In genomic region chr15:67097424-67097823, GRCh38 we compare ENCODE assay signal across 12 cellular contexts. TPM values are rescaled to one million over a fixed set of nuclear protein-coding genes. Genes with fewer than 3 reads are reported as not detected.
DNase-seq lines count a peak whose midpoint lies in the region; ATAC-seq, FAIRE-seq and TF ChIP-seq lines count a peak whose summit lies in the region.
"Had no signal": no experiment of that assay in that cellular context is flagged by ENCODE, and none has a peak within 500 bp of the region (broad histone marks: within the 10 kb centered on the region; RNA-seq: fewer than 3 reads in every experiment).

No MANE protein-coding gene starts in this region.

- 98% methylated on average over 4 of the region's 4 CpGs for WGBS in GM12878 (ENCODE audit: insufficient coverage, insufficient replicate concordance, low lambda C conversion rate, missing lambda C conversion rate)

- H3K9me3 ChIP-seq in GM12878 (replicated peaks; ENCODE audit: control insufficient read depth, insufficient read depth, low read length) (no peaks in the 10 kb centered on the region), osteoblast (ENCODE audit: low read depth, low read length) (no peaks in the 10 kb centered on the region)

- peaks cover 70% of the 10 kb centered on the region for H3K4me1 Mint-ChIP-seq in CD14-positive monocyte

- POLR2A ChIA-PET in GM12878 (lab: Charles Lee): no interaction called here

- H3K27ac Mint-ChIP-seq in CD14-positive monocyte: peak overlapping the region in 6 of 7 donors; percentile 69 to 96 (median 89)

- CTCF ChIA-PET in GM12878 (lab: Yijun Ruan, JAX): no interaction called here

- H3K79me2 ChIP-seq in KMS-11 (ENCODE audit: insufficient read depth, low read depth): no peaks in the 10 kb centered on the region; the same call in 1 of the 2 replicates
- peaks cover 70% of the 10 kb centered on the region for H3K79me2 ChIP-seq in GM12878 (ENCODE audit: control insufficient read depth, insufficient read depth, low read length)
- peaks cover 97% of the 10 kb centered on the region for H3K79me2 ChIP-seq in osteoblast (ENCODE audit: insufficient read depth, low read length)

- no peak overlapping the region for H3K9ac ChIP-seq in KMS-11
- no peak overlapping the region for H3K9ac ChIP-seq in GM12878 (ENCODE audit: control insufficient read depth, insufficient read depth, low read length)

- H4K20me1 ChIP-seq in KMS-11 (ENCODE audit: insufficient read depth) (no peaks in the 10 kb centered on the region), GM12878 (ENCODE audit: control insufficient read depth, insufficient read depth) (no peaks in the 10 kb centered on the region), osteoblast (ENCODE audit: insufficient read depth, low read length) (peaks cover 33% of the 10 kb centered on the region)

- SMC1A ChIA-PET in GM12878 (lab: Charles Lee; ENCODE audit: uncharacterized antibody, unreplicated experiment): interaction anchor here (1.0 to 6.2 kb wide), 5 partner anchors 11 to 206 kb away, joined by 3 to 58 read pairs (median 4); no protein-coding TSS in a partner anchor

- no peak overlapping the region for H3K4me3 Mint-ChIP-seq in CD14-positive monocyte

- H3K4me1 ChIP-seq in KMS-11 (ENCODE audit: low read depth, poor library complexity, severe bottlenecking) (peaks cover 63% of the 10 kb centered on the region), GM12878 (ENCODE audit: control insufficient read depth, insufficient read depth, low read length) (peaks cover 68% of the 10 kb centered on the region), osteoblast (ENCODE audit: insufficient read depth, low read length) (peaks cover 68% of the 10 kb centered on the region)

- H2AFZ ChIP-seq in KMS-11 (ENCODE audit: low read depth) (no peak overlapping the region), GM12878 (ENCODE audit: control insufficient read depth, low read depth, low read length) (no peak overlapping the region), osteoblast (ENCODE audit: low read length) (no peak overlapping the region)

- no peak for DNase-seq in CD14-positive monocyte (ENCODE audit: low spot score)
- no peak for DNase-seq in GM12878 (ENCODE audit: low read depth, low spot score)
- no peak for DNase-seq in osteoblast (ENCODE audit: insufficient read length, low spot score, missing footprints)
- no peak for DNase-seq in MV-4-11 (lab: John Stamatoyannopoulos, UW)
- no peak for DNase-seq in NCI-H2227 (lab: John Stamatoyannopoulos, UW; ENCODE audit: unreplicated experiment)
- DNase-seq in COLO829 (ENCODE audit: low spot score): no peak
- DNase-seq: activated CD8-positive, alpha-beta memory T cell treated with anti-CD3 and anti-CD28 coated beads, Interleukin-2, amount 50 U/mL, for 4 hours; NCI-H1694 had no signal

- no peak for TF ChIP-seq RAD21 in GM12878 (IDR thresholded peaks at IDR 0.05; ENCODE audit: insufficient read depth, low read depth, low read length)

- no peak for TF ChIP-seq EP300 in GM12878 (IDR thresholded peaks at IDR 0.05; ENCODE audit: borderline replicate concordance in 1 of 2, control insufficient read depth in 1 of 2, low read depth in 2 of 2, low read length in 2 of 2)

- H3K27ac ChIP-seq in KMS-11 (no peak overlapping the region), GM12878 (ENCODE audit: control insufficient read depth, insufficient read depth) (no peak overlapping the region), osteoblast (ENCODE audit: low read depth, low read length) (peak overlapping the region; percentile 84)

- peaks cover 45 to 60% of the 10 kb centered on the region in 2 donors for H3K36me3 Mint-ChIP-seq in CD14-positive monocyte

- H3K4me2 ChIP-seq in KMS-11: peak overlapping the region; percentile 99
- H3K4me2 ChIP-seq in GM12878 (ENCODE audit: control insufficient read depth, insufficient read depth): 0 out of 2 replicates have a peak overlapping the region, but pooled peaks have one; percentile 15
- peak overlapping the region; percentile 62 for H3K4me2 ChIP-seq in osteoblast (ENCODE audit: insufficient read depth, low read length)

- no peak for TF ChIP-seq POLR2A in GM12878 (IDR thresholded peaks at IDR 0.05; ENCODE audit: low read depth, low read length)

- no peak for FAIRE-seq in GM12878 (lab: Jason Lieb, UNC)
- FAIRE-seq: bronchial epithelial cell, HTR-8/SVneo had no signal

- BruUV-seq in GM12878 (replicated peaks; lab: Mats Ljungman, UMichigan): no TSS peak

- no peaks in the 10 kb centered on the region for H3K27me3 Mint-ChIP-seq in CD14-positive monocyte (ENCODE audit: low read depth in 3 of 3)

- TF ChIP-seq CTCF in CD14-positive monocyte (IDR thresholded peaks at IDR 0.05) (no peak), KMS-11 (conservative IDR thresholded peaks at IDR 0.05; ENCODE audit: low read depth, low read length) (no peak), GM12878 (IDR thresholded peaks at IDR 0.05 in 2 of 3, conservative IDR thresholded peaks at IDR 0.05 in 1 of 3; ENCODE audit: control insufficient read depth in 2 of 3, extremely low read depth in 1 of 3, insufficient read depth in 1 of 3, low read depth in 3 of 3, low read length in 3 of 3) (no peak), osteoblast (IDR thresholded peaks at IDR 0.05; ENCODE audit: extremely low read depth, low read depth, low read length) (no peak)

- RAD21 ChIA-PET in GM12878 (lab: Charles Lee; ENCODE audit: unreplicated experiment): interaction anchor here (1.7 to 10.3 kb wide), 2 partner anchors 16 to 19 kb away, joined by 5 to 77 read pairs; no protein-coding TSS in a partner anchor

- ATAC-seq in GM12878 (no peak), HG02938 (IDR thresholded peaks at IDR 0.05; ENCODE audit: unreplicated experiment) (no peak)

- in situ Hi-C loops in GM12878 (cut with MboI): loop anchor here (25.0 kb wide), 1 partner anchor 1310 kb away; the partner anchor contains the start of gene DENND4A

- H3K4me3 ChIP-seq in KMS-11 (IDR thresholded peaks at IDR 0.05; ENCODE audit: insufficient read depth, low read depth, low read length): no peak overlapping the region
- H3K4me3 ChIP-seq in GM12878: no peak overlapping the region
- H3K4me3 ChIP-seq in osteoblast (ENCODE audit: insufficient read depth, low read length): no peak overlapping the region

- H3K27me3 ChIP-seq in KMS-11 (ENCODE audit: insufficient read depth, low read depth) (no peaks in the 10 kb centered on the region), GM12878 (replicated peaks in 1 of 2; ENCODE audit: control insufficient read depth in 2 of 2, insufficient read depth in 2 of 2, low read length in 1 of 2) (no peaks in the 10 kb centered on the region), osteoblast (ENCODE audit: insufficient read depth, low read length) (no peaks in the 10 kb centered on the region)

- no peaks in the 10 kb centered on the region for H3K36me3 ChIP-seq in KMS-11 (ENCODE audit: insufficient read depth)
- H3K36me3 ChIP-seq in GM12878 (ENCODE audit: control insufficient read depth in 2 of 2, insufficient read depth in 2 of 2, low read length in 1 of 2): peaks cover 7 to 28% of the 10 kb centered on the region in 2 experiments; a peak in 3 of 4 replicates
- H3K36me3 ChIP-seq in osteoblast (ENCODE audit: insufficient read depth, low read length): peaks cover 74% of the 10 kb centered on the region

- intact Hi-C loops in CD14-positive monocyte (cut with micrococcal nuclease): no loop called here
- intact Hi-C loops in GM12878 (cut with micrococcal nuclease; ENCODE audit: unreplicated experiment): no loop called here

- peaks cover 0 to 5% (median 0%) of the 10 kb centered on the region in 7 donors for H3K9me3 Mint-ChIP-seq in CD14-positive monocyte

TF ChIP-seq in GM12878, 131 proteins besides CTCF, POLR2A, EP300 and RAD21:
- TF ChIP-seq IKZF2 (IDR thresholded peaks at IDR 0.05): no peak

RNA-seq across cellular contexts. Expression of gene SMAD3, which starts 32.0 kb away (rescaled TPM):
- polyA plus RNA-seq in CD14-positive monocyte (1 to 10 TPM; 4.4 to 5.4 TPM), GM12878 (2011; rRNA removed) (15.0 and 28.2 TPM in 2 replicates), GM12878 (2014; fragmentation: Illumina TruSeq; extraction: Trizol) (31.9 and 43.2 TPM in 2 replicates), GM12878 (2014; fragmentation: Nextera tagmentation; extraction: Ambion mirVana) (1 to 10 TPM; 5.6 to 6.6 TPM), GM12878 (2014; rRNA removed) (22.4 and 27.7 TPM in 2 replicates), GM12878 (2016; fragmentation: Nextera tagmentation; extraction: Ambion mirVana) (10 to 100 TPM in 1 of 2 experiments, 1 to 10 TPM in 1; 8.0 to 18.7 TPM)
- 119 and 128 TPM in 2 replicates for total RNA-seq in GM12878 (2013; cell fraction: nucleolus; rRNA removed)
- total RNA-seq in GM12878 (2014; rRNA removed) (12.2 and 15.6 TPM in 2 replicates), GM12878 (2014; rRNA removed; fragmentation: Illumina TruSeq; extraction: Trizol) (11.7 and 13.3 TPM in 2 replicates), GM12878 (2021) (39.9 and 40.0 TPM in 2 replicates), osteoblast (41.8 and 60.1 TPM in 2 replicates)
- polyA plus RNA-seq in GM12878 (2011; ENCODE audit: low read depth): 17.0 TPM
- polyA plus RNA-seq in GM12878 (2011; cell fraction: cytosol; rRNA removed): 21.5 and 22.5 TPM in 2 replicates
- 85.6 and 92.9 TPM in 2 replicates for polyA plus RNA-seq in GM12878 (2011; cell fraction: nucleus; rRNA removed)
- polyA plus RNA-seq in GM12878 (2012): 41.6 and 42.7 TPM in 2 replicates
- polyA minus RNA-seq in GM12878 (2011; rRNA and poly(A)+ RNA removed): 23.3 and 26.4 TPM in 2 replicates
- 11.1 and 14.3 TPM in 2 replicates for polyA minus RNA-seq in GM12878 (2011; cell fraction: cytosol; rRNA and poly(A)+ RNA removed)
- polyA minus RNA-seq in GM12878 (2011; cell fraction: nucleus; rRNA and poly(A)+ RNA removed): 17.3 and 26.6 TPM in 2 replicates

Comparison
In these comparisons a context has a peak if more than half of its experiments do, and no peak if none do; other contexts are left out.
1. H3K4me2 ChIP-seq: peak in every context shown above with its lines; median percentile 99 in KMS-11; 62 in osteoblast; 15 in GM12878.